In genomic region chr1:224356685-224357625, GRCh38 we compare ENCODE assay signal across 1 cellular context.
TF ChIP-seq lines count a peak whose summit lies in the region.

Gene CNIH4 (plus strand): TSS chr1:224356879. CDS start chr1:224356925, 46 bp downstream.

TF ChIP-seq in K562, 482 proteins besides CTCF, POLR2A, EP300 and RAD21 (continued from another document and continues in another):
- no peak for TF ChIP-seq FOXO4 (CRISPR knock-in tag; IDR thresholded peaks at IDR 0.05)
- no peak for TF ChIP-seq ZNF121 (CRISPR knock-in tag; conservative IDR thresholded peaks at IDR 0.05)
- TF ChIP-seq ZBED1 (IDR thresholded peaks at IDR 0.05) = no peak
- no peak for TF ChIP-seq ZNF311 (CRISPR knock-in tag; IDR thresholded peaks at IDR 0.05)
- TF ChIP-seq ZBTB49 (CRISPR knock-in tag; IDR thresholded peaks at IDR 0.05; ENCODE audit: borderline replicate concordance) = no peak
- TF ChIP-seq SAFB (IDR thresholded peaks at IDR 0.05; ENCODE audit: borderline replicate concordance, low read depth, low read length) = peak; percentile 43; the same call in 1 of the 2 replicates
- no peak for TF ChIP-seq STAT5A (IDR thresholded peaks at IDR 0.05; ENCODE audit: borderline replicate concordance, low read length)
- no peak for TF ChIP-seq AFF4 (CRISPR knock-in tag; IDR thresholded peaks at IDR 0.05)
- no peak for TF ChIP-seq MITF (IDR thresholded peaks at IDR 0.05)
- no peak for TF ChIP-seq ZFP30 (CRISPR knock-in tag; IDR thresholded peaks at IDR 0.05; ENCODE audit: borderline replicate concordance)
- no peak for TF ChIP-seq ZNF740 (CRISPR knock-in tag; IDR thresholded peaks at IDR 0.05)
- TF ChIP-seq ZNF740 (tag; IDR thresholded peaks at IDR 0.05) = no peak
- TF ChIP-seq PHB2 (IDR thresholded peaks at IDR 0.05; ENCODE audit: low read depth) = no peak
- no peak for TF ChIP-seq ZNF785 (CRISPR knock-in tag; IDR thresholded peaks at IDR 0.05)
- TF ChIP-seq AFF1 (IDR thresholded peaks at IDR 0.05; ENCODE audit: low read depth in 1 of 2, partially characterized antibody in 2 of 2) = peak in 1 of 2 experiments; percentile 96
- TF ChIP-seq PTBP1 (IDR thresholded peaks at IDR 0.05; ENCODE audit: low read depth, low read length) = no peak
- peak; percentile 64 for TF ChIP-seq MAX (CRISPR knock-in tag; IDR thresholded peaks at IDR 0.05)
- no peak; the same call in 1 of the 2 replicates for TF ChIP-seq TGIF2 (CRISPR knock-in tag; IDR thresholded peaks at IDR 0.05)
- TF ChIP-seq THAP12 (CRISPR knock-in tag; IDR thresholded peaks at IDR 0.05) = no peak
- no peak for TF ChIP-seq HIVEP1 (CRISPR knock-in tag; IDR thresholded peaks at IDR 0.05)
- TF ChIP-seq L3MBTL2 (IDR thresholded peaks at IDR 0.05) = peak; percentile 72
- TF ChIP-seq ZNF354B (CRISPR knock-in tag; IDR thresholded peaks at IDR 0.05) = no peak
- peak; percentile 81 for TF ChIP-seq FOSL1 (tag; conservative IDR thresholded peaks at IDR 0.05)
- TF ChIP-seq FOXA1 (IDR thresholded peaks at IDR 0.05; ENCODE audit: borderline replicate concordance) = no peak
- TF ChIP-seq NR2C2 (CRISPR knock-in tag; IDR thresholded peaks at IDR 0.05) = 0 out of 2 replicates have a peak, but pooled peaks have one; percentile 46
- peak; percentile 86 for TF ChIP-seq NR2C2 (tag; IDR thresholded peaks at IDR 0.05)
- TF ChIP-seq STAT5B (CRISPR knock-in tag; IDR thresholded peaks at IDR 0.05) = no peak
- peak; percentile 70 for TF ChIP-seq PML (IDR thresholded peaks at IDR 0.05; ENCODE audit: low read length)
- no peak for TF ChIP-seq ARHGAP35 (IDR thresholded peaks at IDR 0.05; ENCODE audit: partially characterized antibody)
- TF ChIP-seq SPI1 (IDR thresholded peaks at IDR 0.05; ENCODE audit: borderline replicate concordance, low read depth, low read length) = no peak
- TF ChIP-seq ZBTB34 (CRISPR knock-in tag; IDR thresholded peaks at IDR 0.05) = no peak
- peak in 1 of 2 experiments; percentile 79; a peak in 1 of 4 replicates for TF ChIP-seq ZNF639 (CRISPR knock-in tag; conservative IDR thresholded peaks at IDR 0.05 in 1 of 2, IDR thresholded peaks at IDR 0.05 in 1 of 2)
- TF ChIP-seq ELF4 (CRISPR knock-in tag; IDR thresholded peaks at IDR 0.05) = no peak
- TF ChIP-seq SOX6 (IDR thresholded peaks at IDR 0.05) = no peak
- TF ChIP-seq FIP1L1 (IDR thresholded peaks at IDR 0.05; ENCODE audit: low read depth, low read length, poor library complexity, severe bottlenecking) = peak; percentile 66
- TF ChIP-seq RCOR1 (IDR thresholded peaks at IDR 0.05; ENCODE audit: borderline replicate concordance in 1 of 2, low read depth in 2 of 2, low read length in 2 of 2) = peak; percentile 19 to 81; a peak in 2 of 4 replicates
- no peak for TF ChIP-seq XRCC4 (IDR thresholded peaks at IDR 0.05; ENCODE audit: extremely low read depth, insufficient read depth, insufficient read length)
- peak; percentile 93 for TF ChIP-seq ZNF384 (IDR thresholded peaks at IDR 0.05; ENCODE audit: low read depth, low read length)
- TF ChIP-seq ETV6 (IDR thresholded peaks at IDR 0.05; ENCODE audit: borderline replicate concordance in 1 of 2, low read depth in 2 of 2, low read length in 1 of 2) = no peak
- TF ChIP-seq ETV6 (CRISPR knock-in tag; IDR thresholded peaks at IDR 0.05; ENCODE audit: borderline replicate concordance) = no peak
- peak; percentile 97 for TF ChIP-seq RBBP5 (IDR thresholded peaks at IDR 0.05; ENCODE audit: borderline replicate concordance, insufficient read depth, low read length, poor library complexity, severe bottlenecking)
- no peak for TF ChIP-seq ZNF239 (CRISPR knock-in tag; IDR thresholded peaks at IDR 0.05)
- TF ChIP-seq MYC (IDR thresholded peaks at IDR 0.05; ENCODE audit: low read depth, low read length) = peak; percentile 80
- no peak for TF ChIP-seq MYC (CRISPR knock-in tag; IDR thresholded peaks at IDR 0.05; ENCODE audit: borderline replicate concordance, low read depth)
- TF ChIP-seq ZNF23 (CRISPR knock-in tag; IDR thresholded peaks at IDR 0.05) = no peak
- TF ChIP-seq SIRT6 (IDR thresholded peaks at IDR 0.05; ENCODE audit: low read depth, low read length) = no peak
